ENCODE assay signal across 9 cellular contexts in genomic region chr3:179750720-179751328, GRCh38.
A peak's percentile ranks its signal among the peaks of the same experiment; 100 is the strongest.
DNase-seq lines count a peak whose midpoint lies in the region; ATAC-seq, FAIRE-seq and TF ChIP-seq lines count a peak whose summit lies in the region.
"Had no signal": no experiment of that assay in that cellular context is flagged by ENCODE, and none has a peak within 500 bp of the region (broad histone marks: within the 10 kb centered on the region; RNA-seq: fewer than 3 reads in every experiment).

No MANE protein-coding gene starts in this region.

- ATAC-seq in GM18505 (IDR thresholded peaks at IDR 0.05; ENCODE audit: unreplicated experiment), result no peak

- DNase-seq in AG04449 (ENCODE audit: low read depth, low spot score) (no peak), GM12864 (ENCODE audit: low read depth) (no peak), KBM-7 (peak; percentile 59), left kidney (ENCODE audit: low read depth, low spot score) (peak; percentile 23), C1 segment of cervical spinal cord (lab: John Stamatoyannopoulos, UW) (no peak), NCI-H2029 treated with DMSO at 0.1 percent for 48 hours (lab: John Stamatoyannopoulos, UW) (no peak)

- peak; percentile 64 for TF ChIP-seq CTCF in AG04449 (IDR thresholded peaks at IDR 0.05; ENCODE audit: insufficient read depth, low read length, missing control alignments)
- TF ChIP-seq CTCF in GM12864 (IDR thresholded peaks at IDR 0.05; ENCODE audit: low read depth, low read length, missing control alignments), result peak; percentile 65

- TF ChIP-seq POLR2A in GM18505 (IDR thresholded peaks at IDR 0.05; ENCODE audit: borderline replicate concordance, extremely low read depth, insufficient read depth, insufficient read length), result no peak

- POLR2A ChIA-PET in AG04449 (lab: Yijun Ruan, JAX), result no interaction called here

- CTCF ChIA-PET in AG04449 (lab: Yijun Ruan, JAX), result interaction anchor here (0.8 to 2.4 kb wide), 18 partner anchors 10 to 859 kb away, joined by 3 to 15 read pairs (median 5); no protein-coding TSS in a partner anchor

- H3K4me3 ChIP-seq in AG04449 (ENCODE audit: low read depth, low read length) (no peak overlapping the region), GM12864 (ENCODE audit: low read depth, low read length) (no peak overlapping the region)

- FAIRE-seq in TTC549 (lab: Jason Lieb, UNC), result peak; percentile 15
- FAIRE-seq: endometrium had no signal

- in situ Hi-C loops in KBM-7 (cut with MboI; ENCODE audit: low pct_unique_long_range_greater_than_20kb, low sequenced_read_pairs), result no loop called here

Comparison
In these comparisons a context has a peak if more than half of its experiments do, and no peak if none do; other contexts are left out.
1. DNase-seq: peak in KBM-7 (single experiment) and left kidney (single experiment); none in AG04449 (single experiment), GM12864 (single experiment), C1 segment of cervical spinal cord (0 of 14) and NCI-H2029 treated with DMSO at 0.1 percent for 48 hours (single experiment).